ENCODE assay signal across 13 cellular contexts in genomic region chr4:6751611-6752485, GRCh38. TPM values are rescaled to one million over a fixed set of nuclear protein-coding genes. Genes with fewer than 3 reads are reported as not detected.
DNase-seq lines count a peak whose midpoint lies in the region; ATAC-seq and TF ChIP-seq lines count a peak whose summit lies in the region.
"Had no signal": no experiment of that assay in that cellular context is flagged by ENCODE, and none has a peak within 500 bp of the region (broad histone marks: within the 10 kb centered on the region; RNA-seq: fewer than 3 reads in every experiment).

No MANE protein-coding gene starts in this region.

- TF ChIP-seq EP300 in transverse colon (IDR thresholded peaks at IDR 0.05; ENCODE audit: low read depth) = no peak

- H3K27me3 ChIP-seq in SJSA1 (replicated peaks) = no peaks in the 10 kb centered on the region
- no peaks in the 10 kb centered on the region for H3K27me3 ChIP-seq in transverse colon
- H3K27me3 ChIP-seq in MG63 = no peaks in the 10 kb centered on the region

- H3K9me3 ChIP-seq in SJSA1 (replicated peaks) (no peaks in the 10 kb centered on the region), transverse colon (no peaks in the 10 kb centered on the region), MG63 (no peaks in the 10 kb centered on the region)
- H3K9me3 ChIP-seq: psoas muscle had no signal

- peaks cover 12% of the 10 kb centered on the region for H3K4me1 Mint-ChIP-seq in activated naive CD4-positive, alpha-beta T cell treated with anti-CD3 and anti-CD28 coated beads for 36 hours (ENCODE audit: low read depth)

- 74 to 87% methylated on average over 7 to 18 of the region's 18 CpGs for WGBS in transverse colon (ENCODE audit: low coverage in 1 of 2), 2 donors

- H3K27me3 Mint-ChIP-seq in activated naive CD4-positive, alpha-beta T cell treated with anti-CD3 and anti-CD28 coated beads for 36 hours (ENCODE audit: low read depth) = no peaks in the 10 kb centered on the region

- DNase-seq in activated naive CD4-positive, alpha-beta T cell treated with anti-CD3 and anti-CD28 coated beads for 36 hours = no peak
- no peak for DNase-seq in activated naive CD4-positive, alpha-beta T cell treated with anti-CD3 and anti-CD28 coated beads, Interleukin-2, amount 50 U/mL, for 72 hours (ENCODE audit: low spot score in 2 of 2)
- DNase-seq in SJSA1 (ENCODE audit: low read depth in 1 of 2, low spot score in 2 of 2) = peak in 1 of 2 experiments; percentile 14
- DNase-seq in epithelial cell of prostate (ENCODE audit: low read depth, low spot score) = no peak
- no peak for DNase-seq in transverse colon
- DNase-seq in GM10248 (ENCODE audit: extremely low spot score) = no peak
- DNase-seq in MG63 = no peak
- DNase-seq: erythroblast, islet precursor cell, psoas muscle, T1000 had no signal

- H3K27ac Mint-ChIP-seq in activated naive CD4-positive, alpha-beta T cell treated with anti-CD3 and anti-CD28 coated beads for 36 hours = peak overlapping the region; percentile 17
- H3K27ac Mint-ChIP-seq in activated naive CD4-positive, alpha-beta T cell treated with anti-CD3 and anti-CD28 coated beads, Interleukin-2, amount 50 U/mL, for 72 hours = no peak overlapping the region

- H3K4me1 ChIP-seq in SJSA1 (replicated peaks) = peaks cover 49% of the 10 kb centered on the region
- H3K4me1 ChIP-seq in transverse colon = peaks cover 32 to 66% (median 51%) of the 10 kb centered on the region in 4 donors

- 0 out of 2 replicates have a peak overlapping the region, but pooled peaks have one; percentile 7 for H3K27ac ChIP-seq in SJSA1
- H3K27ac ChIP-seq in epithelial cell of prostate = peak overlapping the region; percentile 45
- H3K27ac ChIP-seq in transverse colon = peak overlapping the region; percentile 82 to 89 (median 86)
- H3K27ac ChIP-seq: psoas muscle had no signal

- ATAC-seq in activated naive CD4-positive, alpha-beta T cell treated with anti-CD3 and anti-CD28 coated beads, Interleukin-2, amount 50 U/mL, for 72 hours = no peak
- no peak for ATAC-seq in GM18909 (IDR thresholded peaks at IDR 0.05; ENCODE audit: poor library complexity, unreplicated experiment)
- ATAC-seq: psoas muscle had no signal

- H3K4me3 ChIP-seq in SJSA1 = no peak overlapping the region
- H3K4me3 ChIP-seq in transverse colon = no peak overlapping the region
- H3K4me3 ChIP-seq in MG63 = no peak overlapping the region
- H3K4me3 ChIP-seq: psoas muscle had no signal

- in situ Hi-C loops in transverse colon (cut with MboI; ENCODE audit: low pct_ligation_motif_present in 1 of 4, low pct_unique_long_range_greater_than_20kb in 1 of 4, low sequenced_read_pairs in 3 of 4) = no loop called here

- CTCF ChIA-PET in activated naive CD4-positive, alpha-beta T cell treated with anti-CD3 and anti-CD28 coated beads for 36 hours (lab: Charles Lee) = interaction anchor here (0.6 to 1.1 kb wide), 3 partner anchors 122 to 255 kb away, joined by 3 to 5 read pairs (median 4); no protein-coding TSS in a partner anchor
- CTCF ChIA-PET in GM10248 (lab: Yijun Ruan, JAX) = no interaction called here

- H3K36me3 ChIP-seq in SJSA1 (no peaks in the 10 kb centered on the region), transverse colon (no peaks in the 10 kb centered on the region), MG63 (no peaks in the 10 kb centered on the region)

- intact Hi-C loops in activated naive CD4-positive, alpha-beta T cell treated with anti-CD3 and anti-CD28 coated beads for 36 hours (cut with micrococcal nuclease) = no loop called here
- intact Hi-C loops in transverse colon (cut with DNase I; ENCODE audit: low total_unique reads) = no loop called here

- H3K4me3 Mint-ChIP-seq in activated naive CD4-positive, alpha-beta T cell treated with anti-CD3 and anti-CD28 coated beads for 36 hours = peak overlapping the region; percentile 14

- TF ChIP-seq POLR2A in transverse colon (IDR thresholded peaks at IDR 0.05) = no peak

- TF ChIP-seq CTCF in transverse colon (IDR thresholded peaks at IDR 0.05) (no peak), GM10248 (IDR thresholded peaks at IDR 0.05; ENCODE audit: control extremely low read depth, extremely low read depth, low read depth, missing control alignments) (no peak)

- H3K36me3 Mint-ChIP-seq in activated naive CD4-positive, alpha-beta T cell treated with anti-CD3 and anti-CD28 coated beads for 36 hours (ENCODE audit: low read depth) = no peaks in the 10 kb centered on the region
- H3K36me3 Mint-ChIP-seq in activated naive CD4-positive, alpha-beta T cell treated with anti-CD3 and anti-CD28 coated beads, Interleukin-2, amount 50 U/mL, for 72 hours = no peaks in the 10 kb centered on the region

- POLR2A ChIA-PET in GM10248 (lab: Yijun Ruan, JAX) = no interaction called here

- no peaks in the 10 kb centered on the region for H3K9me3 Mint-ChIP-seq in activated naive CD4-positive, alpha-beta T cell treated with anti-CD3 and anti-CD28 coated beads for 36 hours
- no peaks in the 10 kb centered on the region for H3K9me3 Mint-ChIP-seq in activated naive CD4-positive, alpha-beta T cell treated with anti-CD3 and anti-CD28 coated beads, Interleukin-2, amount 50 U/mL, for 72 hours

RNA-seq across cellular contexts. Expression of gene KIAA0232, which starts 30.7 kb away (rescaled TPM):
- total RNA-seq in activated naive CD4-positive, alpha-beta T cell treated with anti-CD3 and anti-CD28 coated beads for 36 hours = 10 to 100 TPM; 13.5 to 14.4 TPM
- total RNA-seq in activated naive CD4-positive, alpha-beta T cell treated with anti-CD3 and anti-CD28 coated beads, Interleukin-2, amount 50 U/mL, for 72 hours = 10 to 100 TPM; 10.2 to 12.4 TPM
- 7.7 and 19.8 TPM in 2 replicates for total RNA-seq in SJSA1 (2014; rRNA removed; shearing (Covaris generic))
- 10 to 100 TPM; 17.9 to 83.4 (median 43.0) TPM for total RNA-seq in transverse colon
- 2.9 and 5.2 TPM in 2 replicates for total RNA-seq in MG63 (2014; rRNA removed; shearing (Covaris generic); ENCODE audit: low replicate concordance)

RNA-seq across cellular contexts. Expression of gene BLOC1S4, which starts 35.9 kb away (rescaled TPM):
- total RNA-seq in activated naive CD4-positive, alpha-beta T cell treated with anti-CD3 and anti-CD28 coated beads for 36 hours = 10 to 100 TPM; 11.0 to 11.8 TPM
- total RNA-seq in activated naive CD4-positive, alpha-beta T cell treated with anti-CD3 and anti-CD28 coated beads, Interleukin-2, amount 50 U/mL, for 72 hours = 10 to 100 TPM in 1 of 2 donors, 1 to 10 TPM in 1; 7.2 to 15.9 TPM
- total RNA-seq in SJSA1 (2014; rRNA removed; shearing (Covaris generic)) = 14.4 and 25.0 TPM in 2 replicates
- total RNA-seq in transverse colon = 10 to 100 TPM in 3 of 4 donors, under 1 TPM in 1; 1.00 to 18.8 (median 12.4) TPM
- 15.6 and 16.0 TPM in 2 replicates for total RNA-seq in MG63 (2014; rRNA removed; shearing (Covaris generic); ENCODE audit: low replicate concordance)

RNA-seq across cellular contexts. Expression of gene MRFAP1L1, which starts 42.2 kb away (rescaled TPM):
- 10 to 100 TPM; 37.0 to 38.6 TPM for total RNA-seq in activated naive CD4-positive, alpha-beta T cell treated with anti-CD3 and anti-CD28 coated beads for 36 hours
- total RNA-seq in activated naive CD4-positive, alpha-beta T cell treated with anti-CD3 and anti-CD28 coated beads, Interleukin-2, amount 50 U/mL, for 72 hours = 10 to 100 TPM; 23.1 to 40.5 TPM
- 37.4 and 41.0 TPM in 2 replicates for total RNA-seq in SJSA1 (2014; rRNA removed; shearing (Covaris generic))
- total RNA-seq in transverse colon = 10 to 100 TPM; 18.3 to 51.0 (median 30.3) TPM
- 22.8 and 36.4 TPM in 2 replicates for total RNA-seq in MG63 (2014; rRNA removed; shearing (Covaris generic); ENCODE audit: low replicate concordance)

RNA-seq across cellular contexts. Expression of gene S100P, which starts 58.2 kb away (rescaled TPM):
- 10 to 100 TPM in 1 of 2 experiments, 1 to 10 TPM in 1; 8.5 to 10.0 TPM for total RNA-seq in activated naive CD4-positive, alpha-beta T cell treated with anti-CD3 and anti-CD28 coated beads for 36 hours
- 1 to 10 TPM in 1 of 2 donors, not detected in 1; 1.7 TPM for total RNA-seq in activated naive CD4-positive, alpha-beta T cell treated with anti-CD3 and anti-CD28 coated beads, Interleukin-2, amount 50 U/mL, for 72 hours
- total RNA-seq in SJSA1 (2014; rRNA removed; shearing (Covaris generic)) = not detected in 2 replicates
- total RNA-seq in transverse colon = 1 to 10 TPM in 2 of 4 donors, not detected in 2; 7.5 to 7.8 TPM
- not detected in 2 replicates for total RNA-seq in MG63 (2014; rRNA removed; shearing (Covaris generic); ENCODE audit: low replicate concordance)
- total RNA-seq: LHCN-M2 had no signal

Comparison
In these comparisons a context has a peak if more than half of its experiments do, and no peak if none do; other contexts are left out.
1. H3K27ac ChIP-seq: peak in every context shown above with its lines; median percentile 86 in transverse colon; 45 in epithelial cell of prostate; 7 in SJSA1.